Comparison of ENCODE assay signal across 1 cellular context in the genomic region with DNA sequence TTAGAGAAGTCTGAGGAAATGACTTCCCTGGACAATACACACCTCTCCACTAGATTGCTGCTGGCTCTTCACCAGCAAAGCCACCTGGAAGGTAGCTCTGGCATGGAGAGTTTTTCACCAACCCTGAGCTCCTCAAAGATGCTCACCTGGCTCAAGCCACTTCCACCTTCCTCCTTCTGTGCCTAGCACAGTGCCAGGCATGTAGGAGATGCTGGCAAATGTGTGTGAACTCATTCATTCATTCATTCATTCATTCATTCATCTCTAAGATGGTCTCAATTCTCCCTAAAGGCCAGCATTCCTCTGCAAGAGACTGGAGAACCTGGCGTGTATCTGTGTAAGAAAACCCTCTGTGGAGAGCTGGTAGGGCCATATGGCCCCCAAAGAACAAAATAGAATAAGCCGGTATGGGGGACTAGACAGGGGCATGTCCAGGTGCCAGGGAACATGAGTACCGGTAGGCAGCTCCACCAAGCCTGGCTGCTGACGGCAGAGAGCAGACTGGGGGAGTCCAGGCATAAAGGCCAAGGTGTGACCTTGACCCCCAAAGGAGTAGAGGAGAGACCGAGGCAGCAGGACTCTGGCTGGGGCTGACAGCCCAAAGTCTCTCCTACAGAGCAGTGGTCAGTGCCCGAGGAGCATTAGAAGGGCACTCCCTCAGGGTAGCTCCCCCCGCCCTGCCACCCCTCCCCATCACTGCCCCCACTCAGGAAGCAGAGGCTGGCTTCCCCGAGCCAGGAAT.
TF ChIP-seq lines count a peak whose summit lies in the region.

No MANE protein-coding gene starts in this region.

TF ChIP-seq in SK-N-SH treated with all-trans-retinoic acid at 6 μM for 48 hours, 23 proteins besides CTCF, POLR2A, EP300 and RAD21 (continued from another document):
- TF ChIP-seq ISL1 (CRISPR knock-in tag; IDR thresholded peaks at IDR 0.05) (no peak), BACH2 (CRISPR knock-in tag; IDR thresholded peaks at IDR 0.05; ENCODE audit: borderline replicate concordance) (no peak), TOX (CRISPR knock-in tag; IDR thresholded peaks at IDR 0.05; ENCODE audit: borderline replicate concordance) (no peak), GLIS3 (CRISPR knock-in tag; IDR thresholded peaks at IDR 0.05) (no peak), ZFP30 (CRISPR knock-in tag; IDR thresholded peaks at IDR 0.05) (no peak), RARB (CRISPR knock-in tag; IDR thresholded peaks at IDR 0.05) (no peak), ZNF565 (CRISPR knock-in tag; conservative IDR thresholded peaks at IDR 0.05; ENCODE audit: low read depth) (no peak)
- TF ChIP-seq, protein P1, sequence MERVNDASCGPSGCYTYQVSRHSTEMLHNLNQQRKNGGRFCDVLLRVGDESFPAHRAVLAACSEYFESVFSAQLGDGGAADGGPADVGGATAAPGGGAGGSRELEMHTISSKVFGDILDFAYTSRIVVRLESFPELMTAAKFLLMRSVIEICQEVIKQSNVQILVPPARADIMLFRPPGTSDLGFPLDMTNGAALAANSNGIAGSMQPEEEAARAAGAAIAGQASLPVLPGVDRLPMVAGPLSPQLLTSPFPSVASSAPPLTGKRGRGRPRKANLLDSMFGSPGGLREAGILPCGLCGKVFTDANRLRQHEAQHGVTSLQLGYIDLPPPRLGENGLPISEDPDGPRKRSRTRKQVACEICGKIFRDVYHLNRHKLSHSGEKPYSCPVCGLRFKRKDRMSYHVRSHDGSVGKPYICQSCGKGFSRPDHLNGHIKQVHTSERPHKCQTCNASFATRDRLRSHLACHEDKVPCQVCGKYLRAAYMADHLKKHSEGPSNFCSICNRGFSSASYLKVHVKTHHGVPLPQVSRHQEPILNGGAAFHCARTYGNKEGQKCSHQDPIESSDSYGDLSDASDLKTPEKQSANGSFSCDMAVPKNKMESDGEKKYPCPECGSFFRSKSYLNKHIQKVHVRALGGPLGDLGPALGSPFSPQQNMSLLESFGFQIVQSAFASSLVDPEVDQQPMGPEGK (CRISPR knock-in tag; IDR thresholded peaks at IDR 0.05; ENCODE audit: borderline replicate concordance), result no peak
- TF ChIP-seq, protein P2, sequence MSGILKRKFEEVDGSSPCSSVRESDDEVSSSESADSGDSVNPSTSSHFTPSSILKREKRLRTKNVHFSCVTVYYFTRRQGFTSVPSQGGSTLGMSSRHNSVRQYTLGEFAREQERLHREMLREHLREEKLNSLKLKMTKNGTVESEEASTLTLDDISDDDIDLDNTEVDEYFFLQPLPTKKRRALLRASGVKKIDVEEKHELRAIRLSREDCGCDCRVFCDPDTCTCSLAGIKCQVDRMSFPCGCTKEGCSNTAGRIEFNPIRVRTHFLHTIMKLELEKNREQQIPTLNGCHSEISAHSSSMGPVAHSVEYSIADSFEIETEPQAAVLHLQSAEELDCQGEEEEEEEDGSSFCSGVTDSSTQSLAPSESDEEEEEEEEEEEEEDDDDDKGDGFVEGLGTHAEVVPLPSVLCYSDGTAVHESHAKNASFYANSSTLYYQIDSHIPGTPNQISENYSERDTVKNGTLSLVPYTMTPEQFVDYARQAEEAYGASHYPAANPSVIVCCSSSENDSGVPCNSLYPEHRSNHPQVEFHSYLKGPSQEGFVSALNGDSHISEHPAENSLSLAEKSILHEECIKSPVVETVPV (CRISPR knock-in tag; IDR thresholded peaks at IDR 0.05), result no peak
- TF ChIP-seq, protein P3, sequence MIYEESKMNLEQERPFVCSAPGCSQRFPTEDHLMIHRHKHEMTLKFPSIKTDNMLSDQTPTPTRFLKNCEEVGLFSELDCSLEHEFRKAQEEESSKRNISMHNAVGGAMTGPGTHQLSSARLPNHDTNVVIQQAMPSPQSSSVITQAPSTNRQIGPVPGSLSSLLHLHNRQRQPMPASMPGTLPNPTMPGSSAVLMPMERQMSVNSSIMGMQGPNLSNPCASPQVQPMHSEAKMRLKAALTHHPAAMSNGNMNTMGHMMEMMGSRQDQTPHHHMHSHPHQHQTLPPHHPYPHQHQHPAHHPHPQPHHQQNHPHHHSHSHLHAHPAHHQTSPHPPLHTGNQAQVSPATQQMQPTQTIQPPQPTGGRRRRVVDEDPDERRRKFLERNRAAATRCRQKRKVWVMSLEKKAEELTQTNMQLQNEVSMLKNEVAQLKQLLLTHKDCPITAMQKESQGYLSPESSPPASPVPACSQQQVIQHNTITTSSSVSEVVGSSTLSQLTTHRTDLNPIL (CRISPR knock-in tag; IDR thresholded peaks at IDR 0.05; ENCODE audit: low read depth), result no peak
- TF ChIP-seq, protein P4, sequence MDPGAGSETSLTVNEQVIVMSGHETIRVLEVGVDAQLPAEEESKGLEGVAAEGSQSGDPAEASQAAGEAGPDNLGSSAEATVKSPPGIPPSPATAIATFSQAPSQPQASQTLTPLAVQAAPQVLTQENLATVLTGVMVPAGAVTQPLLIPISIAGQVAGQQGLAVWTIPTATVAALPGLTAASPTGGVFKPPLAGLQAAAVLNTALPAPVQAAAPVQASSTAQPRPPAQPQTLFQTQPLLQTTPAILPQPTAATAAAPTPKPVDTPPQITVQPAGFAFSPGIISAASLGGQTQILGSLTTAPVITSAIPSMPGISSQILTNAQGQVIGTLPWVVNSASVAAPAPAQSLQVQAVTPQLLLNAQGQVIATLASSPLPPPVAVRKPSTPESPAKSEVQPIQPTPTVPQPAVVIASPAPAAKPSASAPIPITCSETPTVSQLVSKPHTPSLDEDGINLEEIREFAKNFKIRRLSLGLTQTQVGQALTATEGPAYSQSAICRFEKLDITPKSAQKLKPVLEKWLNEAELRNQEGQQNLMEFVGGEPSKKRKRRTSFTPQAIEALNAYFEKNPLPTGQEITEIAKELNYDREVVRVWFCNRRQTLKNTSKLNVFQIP (CRISPR knock-in tag; IDR thresholded peaks at IDR 0.05; ENCODE audit: borderline replicate concordance, low read depth), result no peak
- TF ChIP-seq, protein P5, sequence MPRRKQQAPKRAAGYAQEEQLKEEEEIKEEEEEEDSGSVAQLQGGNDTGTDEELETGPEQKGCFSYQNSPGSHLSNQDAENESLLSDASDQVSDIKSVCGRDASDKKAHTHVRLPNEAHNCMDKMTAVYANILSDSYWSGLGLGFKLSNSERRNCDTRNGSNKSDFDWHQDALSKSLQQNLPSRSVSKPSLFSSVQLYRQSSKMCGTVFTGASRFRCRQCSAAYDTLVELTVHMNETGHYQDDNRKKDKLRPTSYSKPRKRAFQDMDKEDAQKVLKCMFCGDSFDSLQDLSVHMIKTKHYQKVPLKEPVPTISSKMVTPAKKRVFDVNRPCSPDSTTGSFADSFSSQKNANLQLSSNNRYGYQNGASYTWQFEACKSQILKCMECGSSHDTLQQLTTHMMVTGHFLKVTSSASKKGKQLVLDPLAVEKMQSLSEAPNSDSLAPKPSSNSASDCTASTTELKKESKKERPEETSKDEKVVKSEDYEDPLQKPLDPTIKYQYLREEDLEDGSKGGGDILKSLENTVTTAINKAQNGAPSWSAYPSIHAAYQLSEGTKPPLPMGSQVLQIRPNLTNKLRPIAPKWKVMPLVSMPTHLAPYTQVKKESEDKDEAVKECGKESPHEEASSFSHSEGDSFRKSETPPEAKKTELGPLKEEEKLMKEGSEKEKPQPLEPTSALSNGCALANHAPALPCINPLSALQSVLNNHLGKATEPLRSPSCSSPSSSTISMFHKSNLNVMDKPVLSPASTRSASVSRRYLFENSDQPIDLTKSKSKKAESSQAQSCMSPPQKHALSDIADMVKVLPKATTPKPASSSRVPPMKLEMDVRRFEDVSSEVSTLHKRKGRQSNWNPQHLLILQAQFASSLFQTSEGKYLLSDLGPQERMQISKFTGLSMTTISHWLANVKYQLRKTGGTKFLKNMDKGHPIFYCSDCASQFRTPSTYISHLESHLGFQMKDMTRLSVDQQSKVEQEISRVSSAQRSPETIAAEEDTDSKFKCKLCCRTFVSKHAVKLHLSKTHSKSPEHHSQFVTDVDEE (CRISPR knock-in tag; IDR thresholded peaks at IDR 0.05), result no peak
